ENCODE assay signal across 2 cellular contexts in the genomic region with DNA sequence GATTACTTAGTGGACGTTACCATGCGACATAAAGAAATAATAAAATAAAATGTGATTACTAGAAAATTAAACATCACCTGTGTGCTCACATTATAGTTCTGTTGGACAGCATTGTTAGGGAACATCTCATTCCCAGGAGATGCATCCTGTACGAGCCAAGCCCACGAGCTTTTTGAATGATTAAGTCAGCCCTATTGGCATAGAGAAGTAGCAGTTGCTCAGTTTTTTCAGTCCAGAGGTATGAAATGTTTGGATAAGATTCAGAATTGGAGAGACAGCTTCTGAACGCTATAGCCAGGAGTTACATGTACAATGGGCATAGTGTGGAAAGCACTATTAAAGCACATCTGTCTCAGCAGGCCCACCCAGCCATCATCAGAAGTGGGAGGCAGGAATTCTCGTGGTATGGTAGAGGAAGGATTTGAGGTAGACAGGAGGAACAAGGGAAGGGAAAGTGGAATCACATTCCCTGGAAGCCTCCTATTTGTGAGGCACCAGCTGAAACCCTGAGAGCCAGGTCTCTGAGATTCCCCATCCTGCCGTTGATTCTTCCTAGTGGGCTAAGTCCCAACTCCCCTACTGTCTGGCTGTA.
TF ChIP-seq lines count a peak whose summit lies in the region.

No MANE protein-coding gene starts in this region.

TF ChIP-seq in HCT116, 20 proteins besides CTCF, POLR2A, EP300 and RAD21:
- TF ChIP-seq SIN3A (IDR thresholded peaks at IDR 0.05; ENCODE audit: low read depth): no peak
- no peak for TF ChIP-seq EZH2 (IDR thresholded peaks at IDR 0.05)
- TF ChIP-seq EZH2phosphoT487 (IDR thresholded peaks at IDR 0.05; ENCODE audit: borderline replicate concordance): no peak

TF ChIP-seq in HepG2, 621 proteins besides CTCF, POLR2A, EP300 and RAD21:
- no peak for TF ChIP-seq NKX3-1 (CRISPR knock-in tag; IDR thresholded peaks at IDR 0.05)
- TF ChIP-seq MTERF4 (CRISPR knock-in tag; IDR thresholded peaks at IDR 0.05): peak; percentile 53; the same call in 1 of the 2 replicates
- 0 out of 2 replicates have a peak, but pooled peaks have one; percentile 41 for TF ChIP-seq ZNF136 (CRISPR knock-in tag; IDR thresholded peaks at IDR 0.05; ENCODE audit: low read depth)
- TF ChIP-seq RBFOX2 (IDR thresholded peaks at IDR 0.05; ENCODE audit: low read depth, low read length): 0 out of 2 replicates have a peak, but pooled peaks have one; percentile 8
- no peak for TF ChIP-seq GABPA (IDR thresholded peaks at IDR 0.05; ENCODE audit: low read depth, low read length)
- no peak for TF ChIP-seq GABPA (CRISPR knock-in tag; IDR thresholded peaks at IDR 0.05; ENCODE audit: low read depth)
- TF ChIP-seq RBM22 (optimal IDR thresholded peaks at IDR 0.05; ENCODE audit: low read length): peak; percentile 89
